In genomic region chr12:114655934-114656697, GRCh38 we compare ENCODE assay signal across 14 cellular contexts. TPM values are rescaled to one million over a fixed set of nuclear protein-coding genes. Genes with fewer than 3 reads are reported as not detected.
DNase-seq lines count a peak whose midpoint lies in the region; TF ChIP-seq lines count a peak whose summit lies in the region.
"Had no signal": no experiment of that assay in that cellular context is flagged by ENCODE, and none has a peak within 500 bp of the region (broad histone marks: within the 10 kb centered on the region; RNA-seq: fewer than 3 reads in every experiment).

No MANE protein-coding gene starts in this region.

- H3K4me3 ChIP-seq in testis: no peak overlapping the region
- no peak overlapping the region for H3K4me3 ChIP-seq in dorsolateral prefrontal cortex
- H3K4me3 ChIP-seq in transverse colon: no peak overlapping the region
- H3K4me3 ChIP-seq: left lung, sigmoid colon had no signal

- intact Hi-C loops in testis (cut with DNase I; ENCODE audit: low total_unique reads): no loop called here
- intact Hi-C loops in dorsolateral prefrontal cortex (cut with DNase I): no loop called here
- intact Hi-C loops in transverse colon (cut with DNase I; ENCODE audit: low total_unique reads): no loop called here

- TF ChIP-seq CTCF in VCaP (conservative IDR thresholded peaks at IDR 0.05): no peak
- TF ChIP-seq CTCF in testis (IDR thresholded peaks at IDR 0.05): no peak
- TF ChIP-seq CTCF in dorsolateral prefrontal cortex (IDR thresholded peaks at IDR 0.05 in 54 of 56, conservative IDR thresholded peaks at IDR 0.05 in 2 of 56; ENCODE audit: low read depth in 1 of 56, partially characterized antibody in 56 of 56): no peak
- TF ChIP-seq CTCF in transverse colon (IDR thresholded peaks at IDR 0.05): no peak

- no peak for TF ChIP-seq EP300 in transverse colon (IDR thresholded peaks at IDR 0.05; ENCODE audit: low read depth)

- H3K27me3 ChIP-seq in testis: no peaks in the 10 kb centered on the region
- peaks cover 0 to 48% (median 6%) of the 10 kb centered on the region in 45 donors for H3K27me3 ChIP-seq in dorsolateral prefrontal cortex
- H3K27me3 ChIP-seq in transverse colon: peaks cover 20% of the 10 kb centered on the region

- 38% methylated on average over 12 of the region's 12 CpGs for WGBS in testis, 2 donors
- 49 to 63% methylated on average over 7 to 12 of the region's 12 CpGs for WGBS in transverse colon (ENCODE audit: low coverage in 1 of 2), 2 donors

- POLR2A ChIA-PET in HEK293T (lab: Yijun Ruan, JAX): interaction anchor here (1.4 to 2.2 kb wide), 3 partner anchors 13 to 28 kb away, joined by 3 to 13 read pairs (median 3); partner anchors contain the start of gene TBX3

- DNase-seq in HEK293T (ENCODE audit: extremely low spot score) (peak; percentile 72), islet precursor cell (peak; percentile 86), testis (peak; percentile 70), dorsolateral prefrontal cortex (no peak), transverse colon (no peak), SHP77 (lab: John Stamatoyannopoulos, UW) (no peak), OCI-M1 (lab: John Stamatoyannopoulos, UW) (no peak)
- DNase-seq: activated naive CD4-positive, alpha-beta T cell treated with anti-CD3 and anti-CD28 coated beads, Interleukin-2, amount 10 ng/mL, durations not matched to agents 7 days and 5 days; CD4-positive, alpha-beta memory T cell; hypothalamus; left lung; NCI-H1417 treated with DMSO at 0.1 percent for 48 hours; sigmoid colon had no signal

- H3K36me3 ChIP-seq in testis (ENCODE audit: low read depth, missing control alignments) (no peaks in the 10 kb centered on the region), transverse colon (no peaks in the 10 kb centered on the region)
- H3K36me3 ChIP-seq: left lung, sigmoid colon had no signal

- TF ChIP-seq POLR2A in testis (IDR thresholded peaks at IDR 0.05): no peak
- no peak for TF ChIP-seq POLR2A in transverse colon (IDR thresholded peaks at IDR 0.05)

- H3K27ac ChIP-seq in VCaP: peak overlapping the region; percentile 83
- H3K27ac ChIP-seq in testis: peak overlapping the region in 1 of 2 donors; percentile 56
- peak overlapping the region in 6 of 59 donors; percentile 9 to 53 (median 18) for H3K27ac ChIP-seq in dorsolateral prefrontal cortex
- H3K27ac ChIP-seq in transverse colon: no peak overlapping the region
- H3K27ac ChIP-seq: left lung, sigmoid colon had no signal

- H3K9me3 ChIP-seq in testis: no peaks in the 10 kb centered on the region
- H3K9me3 ChIP-seq in transverse colon: no peaks in the 10 kb centered on the region
- H3K9me3 ChIP-seq: left lung, sigmoid colon had no signal

- CTCF ChIA-PET in HEK293T (lab: Yijun Ruan, JAX): interaction anchor here (1.0 kb wide), 1 partner anchor 675 kb away, joined by 4 read pairs; no protein-coding TSS in a partner anchor

- H3K4me1 ChIP-seq in testis (peaks cover 14% of the 10 kb centered on the region), transverse colon (no peaks in the 10 kb centered on the region)
- H3K4me1 ChIP-seq: left lung, sigmoid colon had no signal

- in situ Hi-C loops in transverse colon (cut with MboI; ENCODE audit: low pct_ligation_motif_present in 1 of 4, low pct_unique_long_range_greater_than_20kb in 1 of 4, low sequenced_read_pairs in 3 of 4): loop anchor here in 1 of 4 donors (10.0 kb wide), 1 partner anchor 1259 kb away; no protein-coding TSS in a partner anchor

TF ChIP-seq in HEK293T, 16 proteins besides CTCF, POLR2A, EP300 and RAD21:
- TF ChIP-seq PKNOX1 (IDR thresholded peaks at IDR 0.05): peak; percentile 92
- TF ChIP-seq ARNT (IDR thresholded peaks at IDR 0.05): peak; percentile 99
- TF ChIP-seq SP1 (IDR thresholded peaks at IDR 0.05): no peak
- TF ChIP-seq CTBP1 (IDR thresholded peaks at IDR 0.05; ENCODE audit: borderline replicate concordance): peak; percentile 81; the same call in 1 of the 2 replicates
- TF ChIP-seq FOXM1 (IDR thresholded peaks at IDR 0.05; ENCODE audit: borderline replicate concordance): peak; percentile 3; the same call in 1 of the 2 replicates

RNA-seq across cellular contexts. Expression of gene TBX3, which starts 27.9 kb away (rescaled TPM):
- total RNA-seq in testis (1 to 10 TPM; 8.4 to 8.7 TPM), dorsolateral prefrontal cortex (10 to 100 TPM in 5 of 120 experiments, 1 to 10 TPM in 115; 1.5 to 20.6 (median 4.4) TPM), transverse colon (10 to 100 TPM in 1 of 4 donors, 1 to 10 TPM in 3; 2.8 to 11.9 (median 5.9) TPM)
- 4.0 TPM for polyA plus RNA-seq in testis (ENCODE audit: insufficient read depth, low read depth, low replicate concordance)
- total RNA-seq: CD4-positive, alpha-beta memory T cell had no signal
- polyA plus RNA-seq: CD4-positive, alpha-beta memory T cell had no signal

Comparison
In these comparisons a context has a peak if more than half of its experiments do, and no peak if none do; other contexts are left out.
1. DNase-seq: peak in HEK293T (single experiment), islet precursor cell (single experiment) and testis (single experiment); none in dorsolateral prefrontal cortex (0 of 10), transverse colon (single experiment), SHP77 (0 of 2) and OCI-M1 (single experiment).